ENCODE assay signal across 8 cellular contexts in genomic region chr22:46763051-46763705, GRCh38. TPM values are rescaled to one million over a fixed set of nuclear protein-coding genes. Genes with fewer than 3 reads are reported as not detected.
DNase-seq lines count a peak whose midpoint lies in the region; ATAC-seq and TF ChIP-seq lines count a peak whose summit lies in the region.

No MANE protein-coding gene starts in this region.

- TF ChIP-seq CTCF in coronary artery (IDR thresholded peaks at IDR 0.05) = no peak
- no peak for TF ChIP-seq CTCF in lower lobe of right lung (IDR thresholded peaks at IDR 0.05)
- no peak for TF ChIP-seq CTCF in upper lobe of left lung (IDR thresholded peaks at IDR 0.05)

- ATAC-seq in HG02623 (IDR thresholded peaks at IDR 0.05; ENCODE audit: unreplicated experiment) (peak; percentile 43), lower lobe of right lung (peak; percentile 28 to 32), upper lobe of left lung (ENCODE audit: low FRiP score in 2 of 2) (peak; percentile 34 to 72)

- H3K36me3 ChIP-seq in lower lobe of right lung (no peaks in the 10 kb centered on the region), upper lobe of left lung (no peaks in the 10 kb centered on the region)

- TF ChIP-seq POLR2A in Raji (IDR thresholded peaks at IDR 0.05; ENCODE audit: insufficient read depth, low read depth, low read length) = peak; percentile 42; the same call in 1 of the 2 replicates
- no peak for TF ChIP-seq POLR2A in upper lobe of left lung (IDR thresholded peaks at IDR 0.05)

- peak overlapping the region; percentile 92 to 98 for H3K27ac ChIP-seq in coronary artery
- H3K27ac ChIP-seq in lower lobe of right lung = peak overlapping the region; percentile 96
- H3K27ac ChIP-seq in upper lobe of left lung = peak overlapping the region; percentile 94 to 99 (median 96)

- WGBS in upper lobe of left lung, 2 donors = 15% methylated on average over 12 to 13 of the region's 13 CpGs

- intact Hi-C loops in lower lobe of right lung (cut with DNase I) = no loop called here

- no peaks in the 10 kb centered on the region for H3K9me3 ChIP-seq in lower lobe of right lung
- no peaks in the 10 kb centered on the region for H3K9me3 ChIP-seq in upper lobe of left lung

- H3K4me1 ChIP-seq in lower lobe of right lung (peaks cover 44% of the 10 kb centered on the region), upper lobe of left lung (peaks cover 34 to 62% (median 47%) of the 10 kb centered on the region in 4 donors)

- H3K4me3 ChIP-seq in coronary artery = peak overlapping the region; percentile 96
- peak overlapping the region; percentile 71 for H3K4me3 ChIP-seq in lower lobe of right lung
- H3K4me3 ChIP-seq in upper lobe of left lung = peak overlapping the region; percentile 68 to 96 (median 79)

- no peak for TF ChIP-seq EP300 in upper lobe of left lung (IDR thresholded peaks at IDR 0.05)

- H3K27me3 ChIP-seq in lower lobe of right lung (ENCODE audit: low read depth) (no peaks in the 10 kb centered on the region), upper lobe of left lung (no peaks in the 10 kb centered on the region)

- DNase-seq in DMS53 (lab: John Stamatoyannopoulos, UW) (peak; percentile 45), DMS53 treated with DMSO at 0.1 percent for 48 hours (lab: John Stamatoyannopoulos, UW; ENCODE audit: unreplicated experiment) (no peak), coronary artery (ENCODE audit: low spot score) (peak; percentile 86), lower lobe of right lung (peak; percentile 48), upper lobe of left lung (no peak), T1000 (lab: John Stamatoyannopoulos, UW) (no peak)

RNA-seq across cellular contexts. Expression of gene TBC1D22A, which starts 0.7 kb away (rescaled TPM):
- 34.1 TPM for total RNA-seq in lower lobe of right lung
- total RNA-seq in upper lobe of left lung = 10 to 100 TPM; 27.1 to 48.2 (median 35.3) TPM

RNA-seq across cellular contexts. Expression of gene CERK, which starts 25.1 kb away (rescaled TPM):
- 26.1 TPM for total RNA-seq in lower lobe of right lung
- 10 to 100 TPM; 26.9 to 55.5 (median 32.7) TPM for total RNA-seq in upper lobe of left lung

Comparison
In these comparisons a context has a peak if more than half of its experiments do, and no peak if none do; other contexts are left out.
1. DNase-seq: peak in DMS53 (single experiment), coronary artery (single experiment) and lower lobe of right lung (single experiment); none in DMS53 treated with DMSO at 0.1 percent for 48 hours (single experiment), upper lobe of left lung (0 of 2) and T1000 (single experiment).
2. Peak in every context shown above with its lines, with median percentiles within 50 percentile points of each other: ATAC-seq, H3K27ac ChIP-seq and H3K4me3 ChIP-seq.